In genomic region chr19:40691421-40692211, GRCh38 we compare ENCODE assay signal across 8 cellular contexts. TPM values are rescaled to one million over a fixed set of nuclear protein-coding genes. Genes with fewer than 3 reads are reported as not detected.
DNase-seq lines count a peak whose midpoint lies in the region; ATAC-seq and TF ChIP-seq lines count a peak whose summit lies in the region.

No MANE protein-coding gene starts in this region.

- intact Hi-C loops in testis (cut with DNase I; ENCODE audit: low total_unique reads), result no loop called here

- no peaks in the 10 kb centered on the region for H3K36me3 ChIP-seq in hepatocyte (replicated peaks; ENCODE audit: insufficient read depth, low read depth)
- H3K36me3 ChIP-seq in testis (ENCODE audit: low read depth, missing control alignments), result no peaks in the 10 kb centered on the region

- H3K9me3 ChIP-seq in hepatocyte (ENCODE audit: low read depth) (no peaks in the 10 kb centered on the region), testis (no peaks in the 10 kb centered on the region)

- CTCF ChIA-PET in T-cell (lab: Charles Lee), result interaction anchor here in 1 of 2 donors (0.6 kb wide), 2 partner anchors 40 to 386 kb away, joined by 5 to 6 read pairs; no protein-coding TSS in a partner anchor

- POLR2A ChIA-PET in T-cell (lab: Charles Lee), result interaction anchor here in 1 of 2 donors (0.5 kb wide), 1 partner anchor 102 kb away, joined by 8 read pairs; no protein-coding TSS in a partner anchor

- peaks cover 0 to 2% of the 10 kb centered on the region in 2 donors for H3K36me3 Mint-ChIP-seq in activated T-cell treated with anti-CD3 and anti-CD28 coated beads, Interleukin-2, amount 50 U/mL, for 72 hours (ENCODE audit: insufficient read depth in 2 of 2)
- peaks cover 9% of the 10 kb centered on the region for H3K36me3 Mint-ChIP-seq in T-cell

- H3K9me2 ChIP-seq in hepatocyte (replicated peaks; ENCODE audit: insufficient read depth), result no peaks in the 10 kb centered on the region

- H3K27ac Mint-ChIP-seq in activated T-cell treated with anti-CD3 and anti-CD28 coated beads, Interleukin-2, amount 50 U/mL, for 72 hours, result no peak overlapping the region
- peak overlapping the region in 1 of 2 donors; percentile 2 for H3K27ac Mint-ChIP-seq in T-cell

- H3K4me1 ChIP-seq in hepatocyte (ENCODE audit: insufficient read depth), result peaks cover 5% of the 10 kb centered on the region
- H3K4me1 ChIP-seq in testis, result peaks cover 19% of the 10 kb centered on the region

- H3K27ac ChIP-seq in hepatocyte (peak overlapping the region; percentile 94), testis (peak overlapping the region; percentile 76 to 92)

- no peaks in the 10 kb centered on the region for H3K27me3 Mint-ChIP-seq in activated T-cell treated with anti-CD3 and anti-CD28 coated beads, Interleukin-2, amount 50 U/mL, for 72 hours (ENCODE audit: low read depth)
- H3K27me3 Mint-ChIP-seq in T-cell, result no peaks in the 10 kb centered on the region

- peak; percentile 25 for DNase-seq in activated T-cell treated with anti-CD3 and anti-CD28 coated beads, Interleukin-2, amount 50 U/mL, for 1 hour
- no peak for DNase-seq in activated T-cell treated with anti-CD3 and anti-CD28 coated beads, Interleukin-2, amount 50 U/mL, for 72 hours
- peak in 1 of 34 experiments; percentile 19 for DNase-seq in T-cell
- no peak for DNase-seq in hepatocyte (ENCODE audit: low spot score)
- no peak for DNase-seq in testis
- DNase-seq in DMS114 treated with DMSO at 0.1 percent for 48 hours (lab: John Stamatoyannopoulos, UW; ENCODE audit: unreplicated experiment), result no peak
- DNase-seq in globus pallidus (ENCODE audit: low spot score), result no peak

- no peaks in the 10 kb centered on the region for H3K4me1 Mint-ChIP-seq in activated T-cell treated with anti-CD3 and anti-CD28 coated beads, Interleukin-2, amount 50 U/mL, for 72 hours (ENCODE audit: low read depth)
- H3K4me1 Mint-ChIP-seq in T-cell, result peaks cover 0 to 4% (median 3%) of the 10 kb centered on the region in 3 donors

- peaks cover 25% of the 10 kb centered on the region for H3K79me2 ChIP-seq in hepatocyte

- H3K4me3 ChIP-seq in hepatocyte (no peak overlapping the region), testis (peak overlapping the region in 1 of 2 donors; percentile 80)

- H4K20me1 ChIP-seq in hepatocyte (ENCODE audit: insufficient read depth, poor library complexity, severe bottlenecking), result no peaks in the 10 kb centered on the region

- H3K4me3 Mint-ChIP-seq in activated T-cell treated with anti-CD3 and anti-CD28 coated beads, Interleukin-2, amount 50 U/mL, for 72 hours, result peak overlapping the region in 1 of 2 donors; percentile 88
- H3K4me3 Mint-ChIP-seq in T-cell, result peak overlapping the region in 2 of 3 donors; percentile 49 to 86

- TF ChIP-seq POLR2A in testis (IDR thresholded peaks at IDR 0.05), result no peak

- H3K27me3 ChIP-seq in hepatocyte (no peaks in the 10 kb centered on the region), testis (no peaks in the 10 kb centered on the region)

- no peak for ATAC-seq in activated T-cell treated with anti-CD3 and anti-CD28 coated beads, Interleukin-2, amount 50 U/mL, for 72 hours (replicated peaks in 1 of 2)
- ATAC-seq in T-cell (replicated peaks in 1 of 4) (no peak), GM21381 (IDR thresholded peaks at IDR 0.05; ENCODE audit: unreplicated experiment) (no peak)

- no peak overlapping the region for H2AFZ ChIP-seq in hepatocyte

- WGBS in hepatocyte (ENCODE audit: low lambda C conversion rate, missing lambda C conversion rate), result 85% methylated on average over 19 of the region's 24 CpGs
- WGBS in testis, 2 donors, result 39 to 40% methylated on average over 22 to 24 of the region's 24 CpGs

- no peaks in the 10 kb centered on the region for H3K9me3 Mint-ChIP-seq in activated T-cell treated with anti-CD3 and anti-CD28 coated beads, Interleukin-2, amount 50 U/mL, for 72 hours
- no peaks in the 10 kb centered on the region for H3K9me3 Mint-ChIP-seq in T-cell

- H3K4me2 ChIP-seq in hepatocyte, result peak overlapping the region; percentile 99

- TF ChIP-seq CTCF in hepatocyte (IDR thresholded peaks at IDR 0.05; ENCODE audit: poor library complexity), result no peak
- TF ChIP-seq CTCF in testis (IDR thresholded peaks at IDR 0.05), result no peak

RNA-seq across cellular contexts. Expression of gene NUMBL, which starts 1.2 kb away (rescaled TPM):
- 10 to 100 TPM; 16.1 to 18.6 TPM for total RNA-seq in activated T-cell treated with anti-CD3 and anti-CD28 coated beads, Interleukin-2, amount 50 U/mL, for 72 hours
- total RNA-seq in T-cell, result 10 to 100 TPM in 3 of 5 donors, 1 to 10 TPM in 2; 7.1 to 19.0 (median 13.1) TPM
- total RNA-seq in hepatocyte, result 15.7 and 26.0 TPM in 2 replicates
- 31.3 and 32.1 TPM in 2 replicates for polyA plus RNA-seq in hepatocyte
- 10 to 100 TPM; 42.7 to 52.1 TPM for total RNA-seq in testis
- polyA plus RNA-seq in testis (ENCODE audit: insufficient read depth, low read depth, low replicate concordance), result 19.9 TPM

RNA-seq across cellular contexts. Expression of gene COQ8B, which starts 25.1 kb away (rescaled TPM):
- total RNA-seq in activated T-cell treated with anti-CD3 and anti-CD28 coated beads, Interleukin-2, amount 50 U/mL, for 72 hours, result 10 to 100 TPM; 45.4 to 58.6 TPM
- total RNA-seq in T-cell (10 to 100 TPM; 30.8 to 60.1 (median 53.9) TPM), hepatocyte (46.2 and 49.2 TPM in 2 replicates), testis (10 to 100 TPM; 56.6 to 71.7 TPM)
- polyA plus RNA-seq in hepatocyte (40.2 and 40.7 TPM in 2 replicates), testis (ENCODE audit: insufficient read depth, low read depth, low replicate concordance) (43.8 TPM)

RNA-seq across cellular contexts. Expression of gene ITPKC, which starts 25.3 kb away (rescaled TPM):
- 10 to 100 TPM; 14.4 to 15.1 TPM for total RNA-seq in activated T-cell treated with anti-CD3 and anti-CD28 coated beads, Interleukin-2, amount 50 U/mL, for 72 hours
- total RNA-seq in T-cell (10 to 100 TPM in 1 of 5 donors, 1 to 10 TPM in 4; 5.9 to 11.8 (median 9.3) TPM), hepatocyte (52.3 and 52.9 TPM in 2 replicates), testis (10 to 100 TPM; 19.2 to 20.8 TPM)
- polyA plus RNA-seq in hepatocyte (67.6 and 75.8 TPM in 2 replicates), testis (ENCODE audit: insufficient read depth, low read depth, low replicate concordance) (11.6 TPM)

RNA-seq across cellular contexts. Expression of gene ACTMAP, which starts 58.7 kb away (rescaled TPM):
- total RNA-seq in activated T-cell treated with anti-CD3 and anti-CD28 coated beads, Interleukin-2, amount 50 U/mL, for 72 hours, result 10 to 100 TPM; 32.8 to 45.1 TPM
- total RNA-seq in T-cell (1 to 10 TPM; 4.7 to 8.3 (median 6.8) TPM), hepatocyte (3.2 and 3.8 TPM in 2 replicates), testis (10 to 100 TPM; 17.7 to 21.5 TPM)
- polyA plus RNA-seq in hepatocyte (14.8 and 19.1 TPM in 2 replicates), testis (ENCODE audit: insufficient read depth, low read depth, low replicate concordance) (14.8 TPM)

RNA-seq across cellular contexts. Expression of gene SNRPA, which starts 59.4 kb away (rescaled TPM):
- total RNA-seq in activated T-cell treated with anti-CD3 and anti-CD28 coated beads, Interleukin-2, amount 50 U/mL, for 72 hours, result 100 to 1,000 TPM; 201 to 290 TPM
- total RNA-seq in T-cell (100 to 1,000 TPM in 1 of 5 donors, 10 to 100 TPM in 4; 65.2 to 101 (median 79.1) TPM), hepatocyte (25.1 and 33.2 TPM in 2 replicates), testis (10 to 100 TPM; 89.8 to 91.5 TPM)
- polyA plus RNA-seq in hepatocyte (86.9 and 95.0 TPM in 2 replicates), testis (ENCODE audit: insufficient read depth, low read depth, low replicate concordance) (67.8 TPM)
